Comparison of ENCODE assay signal across 2 cellular contexts in the genomic region with DNA sequence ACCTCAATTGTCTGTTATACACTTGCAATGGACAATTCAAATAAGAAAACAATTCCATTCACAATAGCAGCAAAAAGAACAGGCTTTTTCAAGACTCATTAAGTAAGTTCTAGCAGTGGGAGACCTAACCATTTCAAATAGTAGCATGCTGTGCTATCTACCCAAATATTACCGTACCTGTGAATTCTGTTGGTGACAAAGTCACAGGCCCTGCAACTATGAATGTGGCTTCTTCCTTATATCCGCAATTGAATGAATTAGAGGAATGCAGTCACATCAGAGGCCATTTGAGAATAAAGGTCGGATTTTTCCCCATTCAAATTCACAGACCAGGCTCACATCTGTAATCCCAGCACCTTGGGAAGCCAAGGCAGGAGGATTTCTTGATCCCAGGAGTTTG.
TF ChIP-seq lines count a peak whose summit lies in the region.

No MANE protein-coding gene starts in this region.

TF ChIP-seq in HCT116, 20 proteins besides CTCF, POLR2A, EP300 and RAD21:
- TF ChIP-seq, protein P1, sequence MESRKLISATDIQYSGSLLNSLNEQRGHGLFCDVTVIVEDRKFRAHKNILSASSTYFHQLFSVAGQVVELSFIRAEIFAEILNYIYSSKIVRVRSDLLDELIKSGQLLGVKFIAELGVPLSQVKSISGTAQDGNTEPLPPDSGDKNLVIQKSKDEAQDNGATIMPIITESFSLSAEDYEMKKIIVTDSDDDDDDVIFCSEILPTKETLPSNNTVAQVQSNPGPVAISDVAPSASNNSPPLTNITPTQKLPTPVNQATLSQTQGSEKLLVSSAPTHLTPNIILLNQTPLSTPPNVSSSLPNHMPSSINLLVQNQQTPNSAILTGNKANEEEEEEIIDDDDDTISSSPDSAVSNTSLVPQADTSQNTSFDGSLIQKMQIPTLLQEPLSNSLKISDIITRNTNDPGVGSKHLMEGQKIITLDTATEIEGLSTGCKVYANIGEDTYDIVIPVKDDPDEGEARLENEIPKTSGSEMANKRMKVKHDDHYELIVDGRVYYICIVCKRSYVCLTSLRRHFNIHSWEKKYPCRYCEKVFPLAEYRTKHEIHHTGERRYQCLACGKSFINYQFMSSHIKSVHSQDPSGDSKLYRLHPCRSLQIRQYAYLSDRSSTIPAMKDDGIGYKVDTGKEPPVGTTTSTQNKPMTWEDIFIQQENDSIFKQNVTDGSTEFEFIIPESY (IDR thresholded peaks at IDR 0.05; ENCODE audit: extremely low read depth, insufficient replicate concordance, low read length), result no peak
- TF ChIP-seq POLR2AphosphoS5 (IDR thresholded peaks at IDR 0.05; ENCODE audit: low read depth, low read length) (no peak), EZH2phosphoT487 (IDR thresholded peaks at IDR 0.05; ENCODE audit: borderline replicate concordance) (no peak), ZFX (IDR thresholded peaks at IDR 0.05) (no peak), CEBPB (IDR thresholded peaks at IDR 0.05; ENCODE audit: low read depth) (no peak), EGR1 (IDR thresholded peaks at IDR 0.05; ENCODE audit: low read depth) (no peak), CBX3 (IDR thresholded peaks at IDR 0.05; ENCODE audit: low read depth) (no peak), ELF1 (IDR thresholded peaks at IDR 0.05; ENCODE audit: borderline replicate concordance, low read depth) (no peak), EZH2 (IDR thresholded peaks at IDR 0.05) (no peak), TCF7L2 (IDR thresholded peaks at IDR 0.05; ENCODE audit: borderline replicate concordance, extremely low read depth, insufficient read depth, insufficient read length) (no peak), ZNF274 (IDR thresholded peaks at IDR 0.05; ENCODE audit: low read depth, low read length) (no peak)
- TF ChIP-seq, protein P2, sequence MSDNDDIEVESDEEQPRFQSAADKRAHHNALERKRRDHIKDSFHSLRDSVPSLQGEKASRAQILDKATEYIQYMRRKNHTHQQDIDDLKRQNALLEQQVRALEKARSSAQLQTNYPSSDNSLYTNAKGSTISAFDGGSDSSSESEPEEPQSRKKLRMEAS (IDR thresholded peaks at IDR 0.05), result no peak
- TF ChIP-seq, protein P3, sequence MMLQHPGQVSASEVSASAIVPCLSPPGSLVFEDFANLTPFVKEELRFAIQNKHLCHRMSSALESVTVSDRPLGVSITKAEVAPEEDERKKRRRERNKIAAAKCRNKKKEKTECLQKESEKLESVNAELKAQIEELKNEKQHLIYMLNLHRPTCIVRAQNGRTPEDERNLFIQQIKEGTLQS (IDR thresholded peaks at IDR 0.05), result no peak
TF ChIP-seq in HCT116: peak in this region for 0.

TF ChIP-seq in GM12891, 5 proteins besides CTCF, POLR2A, EP300 and RAD21:
- TF ChIP-seq PAX5 (IDR thresholded peaks at IDR 0.05; ENCODE audit: insufficient read depth, low read length, severe bottlenecking), result no peak
- TF ChIP-seq SPI1 (IDR thresholded peaks at IDR 0.05; ENCODE audit: low read depth, low read length), result no peak
- no peak for TF ChIP-seq POLR2AphosphoS5 (IDR thresholded peaks at IDR 0.05; ENCODE audit: low read depth, low read length)
- TF ChIP-seq TAF1 (IDR thresholded peaks at IDR 0.05; ENCODE audit: low read depth, low read length), result no peak
- TF ChIP-seq POU2F2 (IDR thresholded peaks at IDR 0.05; ENCODE audit: low read depth, low read length), result no peak
TF ChIP-seq in GM12891: peak in this region for 0.
